In genomic region chr3:161372321-161373260, GRCh38 we compare ENCODE assay signal across 8 cellular contexts. TPM values are rescaled to one million over a fixed set of nuclear protein-coding genes. Genes with fewer than 3 reads are reported as not detected.
DNase-seq lines count a peak whose midpoint lies in the region; ATAC-seq and TF ChIP-seq lines count a peak whose summit lies in the region.

No MANE protein-coding gene starts in this region.

- ATAC-seq in GM21528 (IDR thresholded peaks at IDR 0.05; ENCODE audit: low FRiP score, unreplicated experiment) (peak; percentile 53), lung (ENCODE audit: insufficient read depth, low FRiP score) (peak; percentile 28)
- ATAC-seq in stimulated activated naive CD8-positive, alpha-beta T cell treated with anti-CD3 and anti-CD28 coated beads, Interleukin-15, amount 100 ng/mL, for 72 hours: peak; percentile 70

- no peaks in the 10 kb centered on the region for H3K9me3 Mint-ChIP-seq in stimulated activated naive CD8-positive, alpha-beta T cell treated with anti-CD3 and anti-CD28 coated beads, Interleukin-15, amount 100 ng/mL, for 72 hours

- 2 to 5% methylated on average over 55 of the region's 55 CpGs for WGBS in lung, 2 donors

- peaks cover 5% of the 10 kb centered on the region for H3K27me3 ChIP-seq in effector memory CD4-positive, alpha-beta T cell (replicated peaks; ENCODE audit: control insufficient read depth, insufficient read depth, low read length, poor library complexity, severe bottlenecking)
- no peaks in the 10 kb centered on the region for H3K27me3 ChIP-seq in lung (ENCODE audit: control insufficient read depth, insufficient read depth)

- no peak overlapping the region for H3K27ac Mint-ChIP-seq in stimulated activated naive CD8-positive, alpha-beta T cell treated with anti-CD3 and anti-CD28 coated beads, Interleukin-15, amount 100 ng/mL, for 72 hours

- H3K27ac ChIP-seq in effector memory CD4-positive, alpha-beta T cell (ENCODE audit: insufficient read depth, low read length, poor library complexity, severe bottlenecking): no peak overlapping the region
- H3K27ac ChIP-seq in lung (ENCODE audit: low read depth in 1 of 2, low read length in 1 of 2): no peak overlapping the region

- TF ChIP-seq CTCF in WI38 (IDR thresholded peaks at IDR 0.05; ENCODE audit: low read depth, low read length): no peak
- TF ChIP-seq CTCF in lung (IDR thresholded peaks at IDR 0.05; ENCODE audit: control extremely low read depth, extremely low read depth): no peak

- in situ Hi-C loops in KBM-7 (cut with MboI; ENCODE audit: low pct_unique_long_range_greater_than_20kb, low sequenced_read_pairs): no loop called here

- H3K27me3 Mint-ChIP-seq in stimulated activated naive CD8-positive, alpha-beta T cell treated with anti-CD3 and anti-CD28 coated beads, Interleukin-15, amount 100 ng/mL, for 72 hours: peaks cover 82% of the 10 kb centered on the region

- H3K4me1 Mint-ChIP-seq in stimulated activated naive CD8-positive, alpha-beta T cell treated with anti-CD3 and anti-CD28 coated beads, Interleukin-15, amount 100 ng/mL, for 72 hours: peaks cover 24% of the 10 kb centered on the region

- H3K4me3 ChIP-seq in WI38 (ENCODE audit: low read depth, low read length) (peak overlapping the region; percentile 56), lung (peak overlapping the region; percentile 18)
- H3K4me3 ChIP-seq in effector memory CD4-positive, alpha-beta T cell (ENCODE audit: insufficient read depth, low read depth, low read length, poor library complexity, severe bottlenecking): peak overlapping the region; percentile 58

- DNase-seq in DMS79 treated with DMSO at 0.1 percent for 48 hours (lab: John Stamatoyannopoulos, UW): peak; percentile 82
- DNase-seq in KBM-7: peak; percentile 10
- no peak for DNase-seq in effector memory CD4-positive, alpha-beta T cell
- no peak for DNase-seq in lung (ENCODE audit: low spot score)
- peak in 1 of 2 donors; percentile 11 for DNase-seq in stimulated activated naive CD8-positive, alpha-beta T cell treated with anti-CD3 and anti-CD28 coated beads, Interleukin-15, amount 100 ng/mL, for 72 hours
- DNase-seq in cortex of kidney (lab: John Stamatoyannopoulos, UW): no peak

- H3K4me1 ChIP-seq in effector memory CD4-positive, alpha-beta T cell (ENCODE audit: control insufficient read depth, insufficient read depth, low read length, poor library complexity, severe bottlenecking): no peaks in the 10 kb centered on the region
- H3K4me1 ChIP-seq in lung (ENCODE audit: control insufficient read depth in 2 of 2, insufficient read depth in 2 of 2, low read length in 2 of 2): peaks cover 0 to 8% of the 10 kb centered on the region in 2 donors

- peak overlapping the region; percentile 79 to 86 for H3K4me3 Mint-ChIP-seq in stimulated activated naive CD8-positive, alpha-beta T cell treated with anti-CD3 and anti-CD28 coated beads, Interleukin-15, amount 100 ng/mL, for 72 hours

- no peaks in the 10 kb centered on the region for H3K36me3 ChIP-seq in effector memory CD4-positive, alpha-beta T cell (ENCODE audit: control insufficient read depth, insufficient read depth, low read length)
- H3K36me3 ChIP-seq in lung (ENCODE audit: control insufficient read depth in 2 of 2, insufficient read depth in 2 of 2, low read length in 2 of 2): no peaks in the 10 kb centered on the region

- no peaks in the 10 kb centered on the region for H3K9me3 ChIP-seq in effector memory CD4-positive, alpha-beta T cell (ENCODE audit: control insufficient read depth, low read length)
- no peaks in the 10 kb centered on the region for H3K9me3 ChIP-seq in lung (ENCODE audit: control insufficient read depth in 2 of 2, insufficient read depth in 1 of 2, low read length in 1 of 2)

RNA-seq across cellular contexts. Expression of gene SPTSSB, which starts 1.3 kb away (rescaled TPM):
- under 1 TPM in 1 of 2 donors, not detected in 1; 0.23 TPM for total RNA-seq in lung
- under 1 TPM; 0.08 to 0.20 TPM for polyA plus RNA-seq in lung

Comparison
In these comparisons a context has a peak if more than half of its experiments do, and no peak if none do; other contexts are left out.
1. DNase-seq: peak in DMS79 treated with DMSO at 0.1 percent for 48 hours (single experiment) and KBM-7 (single experiment); none in effector memory CD4-positive, alpha-beta T cell (0 of 3), lung (single experiment) and cortex of kidney (single experiment).
2. Peak in every context shown above with its lines, with median percentiles within 50 percentile points of each other: ATAC-seq and H3K4me3 ChIP-seq.